ENCODE assay signal across 9 cellular contexts in the genomic region with DNA sequence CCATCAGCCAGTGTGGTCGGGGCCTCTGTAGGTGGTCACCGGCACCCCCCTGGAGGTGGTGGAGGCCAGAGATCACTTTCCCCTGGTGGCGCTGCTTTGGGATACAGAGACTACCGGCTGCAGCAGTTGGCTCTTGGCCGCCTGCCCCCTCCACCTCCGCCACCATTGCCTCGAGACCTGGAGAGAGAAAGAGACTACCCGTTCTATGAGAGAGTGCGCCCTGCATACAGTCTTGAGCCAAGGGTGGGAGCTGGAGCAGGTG. TPM values are rescaled to one million over a fixed set of nuclear protein-coding genes. Genes with fewer than 3 reads are reported as not detected.
DNase-seq lines count a peak whose midpoint lies in the region; ATAC-seq and TF ChIP-seq lines count a peak whose summit lies in the region.
"Had no signal": no experiment of that assay in that cellular context is flagged by ENCODE, and none has a peak within 500 bp of the region (broad histone marks: within the 10 kb centered on the region; RNA-seq: fewer than 3 reads in every experiment).

No MANE protein-coding gene starts in this region.

- H3F3A ChIP-seq in neural progenitor cell (ENCODE audit: low read depth): peaks cover 15% of the 10 kb centered on the region

- peaks cover 64% of the 10 kb centered on the region for H3K79me2 ChIP-seq in neural progenitor cell (ENCODE audit: low read depth)

- H3K9me3 Mint-ChIP-seq in neural progenitor cell: peaks cover 3% of the 10 kb centered on the region
- H3K9me3 Mint-ChIP-seq: stimulated activated naive CD8-positive, alpha-beta T cell treated with anti-CD3 and anti-CD28 coated beads, Interleukin-15, Interleukin-2, amounts not matched to agents 100 ng/mL and 50 ng/mL, for 24 hours had no signal

- no peak for ATAC-seq in HG02571 (IDR thresholded peaks at IDR 0.05; ENCODE audit: unreplicated experiment)

- H3K36me3 ChIP-seq in neural progenitor cell: peaks cover 22% of the 10 kb centered on the region

- no peak overlapping the region for H3K4me3 Mint-ChIP-seq in neural progenitor cell
- H3K4me3 Mint-ChIP-seq: stimulated activated naive CD8-positive, alpha-beta T cell treated with anti-CD3 and anti-CD28 coated beads, Interleukin-15, Interleukin-2, amounts not matched to agents 100 ng/mL and 50 ng/mL, for 24 hours had no signal

- no peaks in the 10 kb centered on the region for H3K9me3 ChIP-seq in neural progenitor cell (ENCODE audit: low read depth)

- H4K20me1 ChIP-seq in neural progenitor cell (ENCODE audit: low read depth): peaks cover 56% of the 10 kb centered on the region

- peaks cover 29% of the 10 kb centered on the region for H3K36me3 Mint-ChIP-seq in neural progenitor cell

- H3K4me1 Mint-ChIP-seq in neural progenitor cell: peaks cover 60% of the 10 kb centered on the region

- H3K27me3 Mint-ChIP-seq in neural progenitor cell (ENCODE audit: insufficient read depth, low read depth): no peaks in the 10 kb centered on the region
- H3K27me3 Mint-ChIP-seq: stimulated activated naive CD8-positive, alpha-beta T cell treated with anti-CD3 and anti-CD28 coated beads, Interleukin-15, Interleukin-2, amounts not matched to agents 100 ng/mL and 50 ng/mL, for 24 hours had no signal

- peak; percentile 10; the same call in 1 of the 2 replicates for TF ChIP-seq CTCF in C4-2B (conservative IDR thresholded peaks at IDR 0.05)
- no peak for TF ChIP-seq CTCF in epithelial cell of esophagus (IDR thresholded peaks at IDR 0.05; ENCODE audit: insufficient read depth, low read depth, low read length, missing control alignments)
- TF ChIP-seq CTCF in neural progenitor cell (IDR thresholded peaks at IDR 0.05): no peak

- H3K4me2 ChIP-seq in neural progenitor cell: peak overlapping the region; percentile 86

- peaks cover 56% of the 10 kb centered on the region for H3K4me1 ChIP-seq in neural progenitor cell

- peak overlapping the region; percentile 96 for H3K4me3 ChIP-seq in Jurkat, Clone E6-1 (ENCODE audit: low read length)
- peak overlapping the region; percentile 96 for H3K4me3 ChIP-seq in epithelial cell of esophagus (ENCODE audit: low read length)
- H3K4me3 ChIP-seq in neural progenitor cell: peak overlapping the region; percentile 83

- peak overlapping the region; percentile 51 for H3K27ac Mint-ChIP-seq in neural progenitor cell
- H3K27ac Mint-ChIP-seq: stimulated activated naive CD8-positive, alpha-beta T cell treated with anti-CD3 and anti-CD28 coated beads, Interleukin-15, Interleukin-2, amounts not matched to agents 100 ng/mL and 50 ng/mL, for 24 hours had no signal

- peak overlapping the region; percentile 91 for H3K9ac ChIP-seq in neural progenitor cell

- no peaks in the 10 kb centered on the region for H3K27me3 ChIP-seq in neural progenitor cell

- DNase-seq in Jurkat, Clone E6-1 (ENCODE audit: low read depth, low spot score): no peak
- DNase-seq in epithelial cell of esophagus (ENCODE audit: low read depth): peak; percentile 4
- no peak for DNase-seq in neural progenitor cell (ENCODE audit: low spot score)
- no peak for DNase-seq in 8988T
- no peak for DNase-seq in activated CD4-positive, alpha-beta T cell treated with anti-CD3 and anti-CD28 coated beads, Interleukin-2, amount 50 U/mL, for 4 hours
- DNase-seq in NCI-H748 treated with DMSO at 0.1 percent for 48 hours (lab: John Stamatoyannopoulos, UW): no peak

- H3K27ac ChIP-seq in C4-2B (peak overlapping the region; percentile 94), neural progenitor cell (no peak overlapping the region)

- no peak overlapping the region for H2AFZ ChIP-seq in neural progenitor cell (replicated peaks)

RNA-seq across cellular contexts. Expression of a gene that starts 1.0 kb away (rescaled TPM):
- polyA plus RNA-seq in Jurkat, Clone E6-1 (2012; ENCODE audit: insufficient read depth, insufficient read length): 11.6 TPM
- 66.9 and 83.7 TPM in 2 replicates for total RNA-seq in neural progenitor cell (ENCODE audit: low replicate concordance)

RNA-seq across cellular contexts. Expression of a gene that starts 50.7 kb away (rescaled TPM):
- 0.92 TPM for polyA plus RNA-seq in Jurkat, Clone E6-1 (2012; ENCODE audit: insufficient read depth, insufficient read length)
- 0.28 and 0.56 TPM in 2 replicates for total RNA-seq in neural progenitor cell (ENCODE audit: low replicate concordance)
